Comparison of ENCODE assay signal across 8 cellular contexts in genomic region chr9:35748858-35749514, GRCh38. TPM values are rescaled to one million over a fixed set of nuclear protein-coding genes. Genes with fewer than 3 reads are reported as not detected.
DNase-seq lines count a peak whose midpoint lies in the region; ATAC-seq and TF ChIP-seq lines count a peak whose summit lies in the region.

Gene GBA2 (minus strand): TSS chr9:35749228. CDS start chr9:35748704, 524 bp downstream.
Gene RGP1 (plus strand): TSS chr9:35749287. CDS start chr9:35749756, 469 bp downstream.

- no peaks in the 10 kb centered on the region for H3F3A ChIP-seq in GM23248 (ENCODE audit: insufficient read depth)

- H3K27me3 ChIP-seq in GM23248 (replicated peaks; ENCODE audit: insufficient read depth) = no peaks in the 10 kb centered on the region
- no peaks in the 10 kb centered on the region for H3K27me3 ChIP-seq in Karpas-422 (ENCODE audit: low read length)
- no peaks in the 10 kb centered on the region for H3K27me3 ChIP-seq in neutrophil
- H3K27me3 ChIP-seq in upper lobe of right lung = no peaks in the 10 kb centered on the region

- peak within 1 kb of the TSS; percentile 91 for H3K27ac Mint-ChIP-seq in activated naive CD8-positive, alpha-beta T cell

- H3K9me2 ChIP-seq in GM23248 (ENCODE audit: insufficient read depth) (no peaks in the 10 kb centered on the region), Karpas-422 (replicated peaks; ENCODE audit: insufficient read depth, low read length) (no peaks in the 10 kb centered on the region)

- peaks cover 45% of the 10 kb centered on the region for H3K4me1 Mint-ChIP-seq in activated naive CD8-positive, alpha-beta T cell (ENCODE audit: low read depth)

- H3K36me3 Mint-ChIP-seq in activated naive CD8-positive, alpha-beta T cell = peaks cover 10% of the 10 kb centered on the region

- H2AFZ ChIP-seq in GM23248 (peak within 1 kb of the TSS; percentile 80), Karpas-422 (ENCODE audit: low read length) (peak within 1 kb of the TSS; percentile 22; the same call in 1 of the 2 replicates)

- H3K27me3 Mint-ChIP-seq in activated naive CD8-positive, alpha-beta T cell = no peaks in the 10 kb centered on the region

- in situ Hi-C loops in GM23248 (cut with MboI) = no loop called here

- H3K9me3 ChIP-seq in GM23248 (ENCODE audit: low read depth) (no peaks in the 10 kb centered on the region), Karpas-422 (ENCODE audit: low read length) (no peaks in the 10 kb centered on the region), SK-N-MC (ENCODE audit: low read depth, low read length) (no peaks in the 10 kb centered on the region), neutrophil (no peaks in the 10 kb centered on the region), upper lobe of right lung (no peaks in the 10 kb centered on the region)

- H3K36me3 ChIP-seq in GM23248 (ENCODE audit: low read depth) (peaks cover 13% of the 10 kb centered on the region), Karpas-422 (ENCODE audit: insufficient read depth, low read length) (peaks cover 14% of the 10 kb centered on the region; the same call in 1 of the 2 replicates), SK-N-MC (ENCODE audit: insufficient read depth, low read length) (peaks cover 22% of the 10 kb centered on the region; the same call in 1 of the 2 replicates), neutrophil (peaks cover 46% of the 10 kb centered on the region), upper lobe of right lung (peaks cover 50% of the 10 kb centered on the region)

- H3K79me2 ChIP-seq in GM23248 (ENCODE audit: insufficient read depth) (peaks cover 59% of the 10 kb centered on the region), Karpas-422 (ENCODE audit: low read length) (peaks cover 62% of the 10 kb centered on the region)

- H3K4me3 Mint-ChIP-seq in activated naive CD8-positive, alpha-beta T cell = peak within 1 kb of the TSS; percentile 96

- no peaks in the 10 kb centered on the region for H3K9me3 Mint-ChIP-seq in activated naive CD8-positive, alpha-beta T cell (ENCODE audit: low read depth)

- peak within 1 kb of the TSS; percentile 94 for H3K4me2 ChIP-seq in GM23248 (ENCODE audit: unreplicated experiment)
- peak within 1 kb of the TSS; percentile 92 for H3K4me2 ChIP-seq in Karpas-422 (ENCODE audit: low read depth, low read length, poor library complexity, severe bottlenecking)

- peak; percentile 95 for ATAC-seq in upper lobe of right lung

- TF ChIP-seq CTCF in neutrophil (IDR thresholded peaks at IDR 0.05) = no peak
- TF ChIP-seq CTCF in upper lobe of right lung (IDR thresholded peaks at IDR 0.05) = no peak

- DNase-seq in ELF-1 (ENCODE audit: low read depth, low spot score) = peak; percentile 78
- peak; percentile 87 for DNase-seq in GM23248
- peak; percentile 92 for DNase-seq in Karpas-422
- DNase-seq in SK-N-MC (ENCODE audit: low read depth, low spot score) = no peak
- DNase-seq in glomerular endothelial cell (ENCODE audit: extremely low read depth, low read depth, low spot score) = no peak
- peak; percentile 94 for DNase-seq in upper lobe of right lung

- intact Hi-C loops in upper lobe of right lung (cut with DNase I) = no loop called here

- H3K4me3 ChIP-seq in GM23248 (peak within 1 kb of the TSS; percentile 90), Karpas-422 (ENCODE audit: low read length) (peak within 1 kb of the TSS; percentile 87), SK-N-MC (peak within 1 kb of the TSS; percentile 96), neutrophil (ENCODE audit: low read depth in 1 of 2, low read length in 1 of 2) (peak within 1 kb of the TSS; percentile 80 to 86), upper lobe of right lung (peak within 1 kb of the TSS; percentile 98)

- H3K4me1 ChIP-seq in GM23248 (ENCODE audit: insufficient read depth) (peaks cover 26% of the 10 kb centered on the region), Karpas-422 (ENCODE audit: low read length) (peaks cover 37% of the 10 kb centered on the region), neutrophil (ENCODE audit: control insufficient read depth in 1 of 2, insufficient read depth in 1 of 2, low read depth in 1 of 2, low read length in 1 of 2) (peaks cover 41 to 42% of the 10 kb centered on the region in 2 experiments), upper lobe of right lung (peaks cover 42% of the 10 kb centered on the region)

- H3K27ac ChIP-seq in GM23248 (peak within 1 kb of the TSS; percentile 39), Karpas-422 (ENCODE audit: low read length) (peak within 1 kb of the TSS; percentile 43; the same call in 1 of the 2 replicates), SK-N-MC (no peak within 1 kb of the TSS), neutrophil (peak within 1 kb of the TSS; percentile 96), upper lobe of right lung (peak within 1 kb of the TSS; percentile 91)

- 1% methylated on average over 39 to 51 of the region's 69 CpGs for WGBS in GM23248 (ENCODE audit: low coverage in 1 of 2, low lambda C conversion rate in 2 of 2, missing lambda C conversion rate in 2 of 2), 2 experiments

- H3K9ac ChIP-seq in GM23248 (peak within 1 kb of the TSS; percentile 85), Karpas-422 (ENCODE audit: low read length) (peak within 1 kb of the TSS; percentile 88), SK-N-MC (ENCODE audit: insufficient read length) (peak within 1 kb of the TSS; percentile 87)

- peaks cover 13% of the 10 kb centered on the region; the same call in 1 of the 2 replicates for H4K20me1 ChIP-seq in GM23248 (ENCODE audit: insufficient read depth)
- peaks cover 31% of the 10 kb centered on the region for H4K20me1 ChIP-seq in Karpas-422 (ENCODE audit: insufficient read depth, low read depth, low read length)

RNA-seq across cellular contexts. Expression of gene GBA2, which starts in this region (rescaled TPM):
- total RNA-seq in GM23248 (2014; rRNA removed; shearing (Covaris generic)) = 20.3 and 30.0 TPM in 2 replicates
- 24.0 and 27.6 TPM in 2 replicates for polyA plus RNA-seq in GM23248 (2016; fragmentation: Nextera tagmentation; extraction: Ambion mirVana)
- total RNA-seq in Karpas-422 (2014; rRNA removed; shearing (Covaris generic); ENCODE audit: low replicate concordance) = 54.9 and 74.2 TPM in 2 replicates
- total RNA-seq in glomerular endothelial cell = 43.3 and 102 TPM in 2 replicates
- 99.1 TPM for total RNA-seq in upper lobe of right lung

RNA-seq across cellular contexts. Expression of gene RGP1, which starts in this region (rescaled TPM):
- 19.1 and 20.0 TPM in 2 replicates for total RNA-seq in GM23248 (2014; rRNA removed; shearing (Covaris generic))
- polyA plus RNA-seq in GM23248 (2016; fragmentation: Nextera tagmentation; extraction: Ambion mirVana) = 4.7 and 4.8 TPM in 2 replicates
- total RNA-seq in Karpas-422 (2014; rRNA removed; shearing (Covaris generic); ENCODE audit: low replicate concordance) = 13.4 and 13.8 TPM in 2 replicates
- total RNA-seq in glomerular endothelial cell = 16.5 and 22.9 TPM in 2 replicates
- 34.6 TPM for total RNA-seq in upper lobe of right lung

Comparison
In these comparisons a context has a peak if more than half of its experiments do, and no peak if none do; other contexts are left out.
1. DNase-seq: peak in ELF-1 (single experiment), GM23248 (single experiment), Karpas-422 (single experiment) and upper lobe of right lung (single experiment); none in SK-N-MC (single experiment) and glomerular endothelial cell (single experiment).
2. Peak in every context shown above with its lines, with median percentiles within 50 percentile points of each other: H3K4me3 ChIP-seq and H3K9ac ChIP-seq.